ENCODE assay signal across 8 cellular contexts in genomic region chr10:86376852-86377796, GRCh38. TPM values are rescaled to one million over a fixed set of nuclear protein-coding genes. Genes with fewer than 3 reads are reported as not detected.
A peak's percentile ranks its signal among the peaks of the same experiment; 100 is the strongest.
DNase-seq lines count a peak whose midpoint lies in the region; ATAC-seq and TF ChIP-seq lines count a peak whose summit lies in the region.

No MANE protein-coding gene starts in this region.

- H3K27me3 ChIP-seq in RWPE2 (ENCODE audit: insufficient read depth, poor library complexity, severe bottlenecking) = peaks cover 8% of the 10 kb centered on the region
- no peaks in the 10 kb centered on the region for H3K27me3 ChIP-seq in uterus

- TF ChIP-seq CTCF in RWPE2 (IDR thresholded peaks at IDR 0.05; ENCODE audit: poor library complexity, severe bottlenecking) (peak; percentile 97), uterus (IDR thresholded peaks at IDR 0.05) (peak; percentile 88 to 99 (median 98))

- DNase-seq in DMS53 (lab: John Stamatoyannopoulos, UW) (peak; percentile 83), RWPE2 (ENCODE audit: low spot score) (no peak), activated gamma-delta T cell treated with Interleukin-2 at 50 U/mL for 16 hours (peak; percentile 79), glomerular visceral epithelial cell (ENCODE audit: extremely low spot score) (peak; percentile 73), posterior cingulate gyrus (peak; percentile 67 to 97 (median 84)), uterus (peak; percentile 42 to 79)

- peak; percentile 97 for ATAC-seq in GM21360 (IDR thresholded peaks at IDR 0.05; ENCODE audit: unreplicated experiment)
- ATAC-seq in HG03571 (IDR thresholded peaks at IDR 0.05; ENCODE audit: unreplicated experiment) = peak; percentile 96
- peak; percentile 92 for ATAC-seq in RWPE2 (ENCODE audit: low read depth)

- H3K27ac ChIP-seq in RWPE2 (ENCODE audit: poor library complexity, severe bottlenecking) (no peak overlapping the region), uterus (no peak overlapping the region)

- H3K4me3 ChIP-seq in RWPE2 (ENCODE audit: severe bottlenecking) = no peak overlapping the region
- H3K4me3 ChIP-seq in uterus = peak overlapping the region in 1 of 2 donors; percentile 16

- intact Hi-C loops in posterior cingulate gyrus (cut with DNase I) = loop anchor here (2.0 to 10.0 kb wide), 6 partner anchors 272 to 1835 kb away; no protein-coding TSS in a partner anchor
- intact Hi-C loops in uterus (cut with DNase I; ENCODE audit: low total_unique reads) = no loop called here

- no peak for TF ChIP-seq POLR2A in uterus (IDR thresholded peaks at IDR 0.05)

- H3K4me1 ChIP-seq in RWPE2 (ENCODE audit: insufficient read depth, poor library complexity, severe bottlenecking) (no peaks in the 10 kb centered on the region), uterus (peaks cover 0 to 3% of the 10 kb centered on the region in 2 donors)

- H3K9me3 ChIP-seq in RWPE2 (ENCODE audit: severe bottlenecking) (no peaks in the 10 kb centered on the region), uterus (no peaks in the 10 kb centered on the region)

- H3K36me3 ChIP-seq in RWPE2 (ENCODE audit: low read depth) = no peaks in the 10 kb centered on the region
- H3K36me3 ChIP-seq in uterus = no peaks in the 10 kb centered on the region

RNA-seq across cellular contexts. Expression of gene GRID1, which starts 10.5 kb away (rescaled TPM):
- total RNA-seq in uterus = 1 to 10 TPM in 3 of 4 donors, under 1 TPM in 1; 0.88 to 7.3 (median 4.1) TPM
